Comparison of ENCODE assay signal across 19 cellular contexts in the genomic region with DNA sequence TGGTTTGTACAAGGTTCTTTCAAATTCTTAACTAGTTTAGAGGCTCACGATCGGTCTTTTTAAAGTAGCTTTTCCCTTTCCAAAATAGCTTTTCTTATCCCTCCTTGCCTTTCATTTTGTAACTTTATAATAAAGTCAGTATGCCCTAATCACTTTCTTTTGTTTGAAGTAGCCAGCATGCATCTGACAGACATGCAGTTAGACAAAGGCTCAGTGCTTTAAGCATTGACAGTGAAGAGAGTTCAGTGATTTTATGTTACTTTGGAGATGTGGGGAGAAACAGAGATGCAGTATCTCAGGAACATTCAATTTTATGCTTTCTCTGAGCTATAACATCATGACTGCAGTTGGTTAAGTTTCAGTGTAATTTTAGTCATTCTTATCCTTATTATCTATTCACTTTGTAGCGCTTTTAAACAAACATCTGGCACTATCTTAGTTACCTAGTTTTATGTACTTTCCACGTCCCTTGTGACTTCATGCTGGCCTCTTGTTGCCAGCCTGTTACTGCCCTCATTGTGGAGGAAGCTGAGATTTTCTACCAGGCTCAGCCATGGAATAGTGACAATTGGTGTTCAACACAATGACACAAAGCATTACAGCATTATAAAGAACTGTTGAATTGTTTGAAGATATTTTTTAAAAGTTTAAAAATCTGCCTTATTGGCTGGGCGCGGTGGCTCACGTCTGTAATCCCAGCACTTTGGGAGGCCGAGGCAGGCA.
DNase-seq lines count a peak whose midpoint lies in the region; FAIRE-seq and TF ChIP-seq lines count a peak whose summit lies in the region.
"Had no signal": no experiment of that assay in that cellular context is flagged by ENCODE, and none has a peak within 500 bp of the region (broad histone marks: within the 10 kb centered on the region; RNA-seq: fewer than 3 reads in every experiment).

No MANE protein-coding gene starts in this region.

- FAIRE-seq in GM12892 (lab: Jason Lieb, UNC): peak; percentile 70
- FAIRE-seq: frontal cortex had no signal

- no peak overlapping the region for H2BK120ac ChIP-seq in neuronal stem cell (ENCODE audit: low read depth, low read length)

- no peak overlapping the region for H3K23ac ChIP-seq in neuronal stem cell (ENCODE audit: low read depth, low read length, poor library complexity)

- no peak overlapping the region for H2AFZ ChIP-seq in neuronal stem cell (ENCODE audit: low read length)
- H2AFZ ChIP-seq: parathyroid adenoma had no signal

- H3K4me3 ChIP-seq in LNCaP clone FGC (ENCODE audit: low read depth, low read length) (peak overlapping the region; percentile 9; the same call in 1 of the 2 replicates), esophagus muscularis mucosa (no peak overlapping the region), neuronal stem cell (ENCODE audit: low read length in 2 of 2) (no peak overlapping the region), H7 (ENCODE audit: insufficient read depth, low read depth, low read length) (no peak overlapping the region)
- H3K4me3 ChIP-seq: breast epithelium, transverse colon had no signal

- H3K27ac ChIP-seq in esophagus muscularis mucosa (replicated peaks in 1 of 4) (peak overlapping the region; percentile 5 to 46 (median 22)), neuronal stem cell (replicated peaks; ENCODE audit: low read length) (peak overlapping the region; percentile 54)
- H3K27ac ChIP-seq: breast epithelium, parathyroid adenoma had no signal

- H3K36me3 ChIP-seq in esophagus muscularis mucosa: no peaks in the 10 kb centered on the region
- no peaks in the 10 kb centered on the region for H3K36me3 ChIP-seq in neuronal stem cell (replicated peaks in 1 of 2; ENCODE audit: control insufficient read depth in 2 of 2, insufficient read depth in 2 of 2, low read length in 2 of 2)
- no peaks in the 10 kb centered on the region for H3K36me3 ChIP-seq in H7 (replicated peaks; ENCODE audit: control insufficient read depth, insufficient read depth, low read length)
- H3K36me3 ChIP-seq: breast epithelium, transverse colon had no signal

- H3K18ac ChIP-seq in neuronal stem cell (ENCODE audit: low read length): no peak overlapping the region

- no peaks in the 10 kb centered on the region for H3K9me3 ChIP-seq in esophagus muscularis mucosa
- H3K9me3 ChIP-seq in neuronal stem cell (replicated peaks in 1 of 2; ENCODE audit: control insufficient read depth in 2 of 2, insufficient read depth in 1 of 2, low read depth in 1 of 2, low read length in 2 of 2): peaks cover 0 to 4% of the 10 kb centered on the region in 2 donors
- H3K9me3 ChIP-seq: breast epithelium, transverse colon had no signal

- TF ChIP-seq CTCF in LNCaP clone FGC (IDR thresholded peaks at IDR 0.05; ENCODE audit: control insufficient read depth, extremely low read depth, insufficient read depth) (no peak), esophagus muscularis mucosa (IDR thresholded peaks at IDR 0.05) (no peak)

- H3K79me1 ChIP-seq in neuronal stem cell (ENCODE audit: low read depth, low read length): no peaks in the 10 kb centered on the region

- 79% methylated on average over 8 of the region's 8 CpGs for WGBS in esophagus muscularis mucosa
- no CpG with 5 or more reads among the region's 8 CpGs for WGBS in neuronal stem cell (ENCODE audit: extremely low coverage in 2 of 2, insufficient read length in 2 of 2, insufficient replicate concordance in 1 of 2), 2 donors

- H2BK5ac ChIP-seq in neuronal stem cell (ENCODE audit: low read length): no peak overlapping the region

- TF ChIP-seq POLR2A in GM12892 (IDR thresholded peaks at IDR 0.05; ENCODE audit: low read depth, low read length) (no peak), esophagus muscularis mucosa (IDR thresholded peaks at IDR 0.05; ENCODE audit: low read depth) (no peak)

- no peak overlapping the region for H4K91ac ChIP-seq in neuronal stem cell (ENCODE audit: low read depth, low read length, poor library complexity)

- H2BK15ac ChIP-seq in neuronal stem cell (ENCODE audit: low read length): no peak overlapping the region

- no peak overlapping the region for H3K4me2 ChIP-seq in neuronal stem cell (ENCODE audit: insufficient read depth, low read length, poor library complexity, severe bottlenecking)

- no peak for TF ChIP-seq EP300 in esophagus muscularis mucosa (IDR thresholded peaks at IDR 0.05)

- H3K9ac ChIP-seq in neuronal stem cell (ENCODE audit: low read depth, low read length, poor library complexity): no peak overlapping the region
- H3K9ac ChIP-seq: parathyroid adenoma had no signal

- no peak overlapping the region for H2AK5ac ChIP-seq in neuronal stem cell (ENCODE audit: low read depth, low read length)

- DNase-seq in GM12892 (ENCODE audit: insufficient read length) (no peak), LNCaP clone FGC (ENCODE audit: low read depth) (no peak), esophagus muscularis mucosa (ENCODE audit: extremely low spot score) (no peak), neuronal stem cell (ENCODE audit: low spot score) (no peak), GOT3 (lab: John Stamatoyannopoulos, UW) (no peak), dedifferentiated amniotic fluid mesenchymal stem cell (ENCODE audit: extremely low spot score) (no peak), H7 (no peak)
- DNase-seq: activated naive CD8-positive, alpha-beta T cell treated with anti-CD3 and anti-CD28 coated beads, Interleukin-2, amount 50 U/mL, for 24 hours; AML-193; COR-L47; H9; NCI-H187 treated with DMSO at 0.1 percent for 48 hours; RPMI8226; stimulated activated naive CD4-positive, alpha-beta T cell treated with Interleukin-2 at 50 U/mL for 16 hours; T1000; transverse colon had no signal

- H2BK12ac ChIP-seq in neuronal stem cell (ENCODE audit: low read length): no peak overlapping the region

- H3K4ac ChIP-seq in neuronal stem cell (ENCODE audit: low read length): no peak overlapping the region

- H3K4me1 ChIP-seq in esophagus muscularis mucosa: peaks cover 39 to 78% (median 70%) of the 10 kb centered on the region in 4 donors
- H3K4me1 ChIP-seq in neuronal stem cell (ENCODE audit: control insufficient read depth in 2 of 2, insufficient read depth in 1 of 2, low read depth in 1 of 2, low read length in 2 of 2): peaks cover 11 to 19% of the 10 kb centered on the region in 2 donors
- H3K4me1 ChIP-seq: parathyroid adenoma had no signal

- no peak overlapping the region for H4K8ac ChIP-seq in neuronal stem cell (ENCODE audit: low read depth, low read length)

- H3K27me3 ChIP-seq in esophagus muscularis mucosa: no peaks in the 10 kb centered on the region
- no peaks in the 10 kb centered on the region for H3K27me3 ChIP-seq in neuronal stem cell (ENCODE audit: control insufficient read depth in 3 of 3, insufficient read depth in 3 of 3, low read depth in 1 of 3, low read length in 3 of 3)
- no peaks in the 10 kb centered on the region for H3K27me3 ChIP-seq in H7 (ENCODE audit: control insufficient read depth, insufficient read depth, low read length)
- H3K27me3 ChIP-seq: breast epithelium, transverse colon had no signal

- no peak overlapping the region for H3K14ac ChIP-seq in neuronal stem cell (ENCODE audit: low read length)

- intact Hi-C loops in esophagus muscularis mucosa (cut with DNase I): no loop called here
